12 cellular contexts compared by ENCODE assay signal in genomic region chr1:214476958-214477870, GRCh38.
DNase-seq lines count a peak whose midpoint lies in the region; ATAC-seq and TF ChIP-seq lines count a peak whose summit lies in the region.
"Had no signal": no experiment of that assay in that cellular context is flagged by ENCODE, and none has a peak within 500 bp of the region (broad histone marks: within the 10 kb centered on the region; RNA-seq: fewer than 3 reads in every experiment).

No MANE protein-coding gene starts in this region.

- H3K36me3 Mint-ChIP-seq in endothelial cell (ENCODE audit: low read depth, unreplicated experiment) (peaks cover 2% of the 10 kb centered on the region), nephron progenitor cell (ENCODE audit: low read depth) (peaks cover 16% of the 10 kb centered on the region)
- H3K36me3 Mint-ChIP-seq: brain had no signal

- ATAC-seq in HG03354 (IDR thresholded peaks at IDR 0.05; ENCODE audit: poor library complexity, severe bottlenecking, unreplicated experiment), result no peak
- ATAC-seq in gastroesophageal sphincter, result no peak
- ATAC-seq in GM19023 (IDR thresholded peaks at IDR 0.05; ENCODE audit: unreplicated experiment), result no peak
- ATAC-seq: stimulated activated naive CD8-positive, alpha-beta T cell treated with anti-CD3 and anti-CD28 coated beads, Interleukin-15, amount 100 ng/mL, for 72 hours had no signal

- H3K27ac Mint-ChIP-seq in endothelial cell (ENCODE audit: unreplicated experiment) (peak overlapping the region; percentile 40), nephron progenitor cell (peak overlapping the region; percentile 92)
- H3K27ac Mint-ChIP-seq: brain; stimulated activated naive CD8-positive, alpha-beta T cell treated with anti-CD3 and anti-CD28 coated beads, Interleukin-15, amount 100 ng/mL, for 72 hours had no signal

- H3K27ac ChIP-seq in HUES6 (ENCODE audit: low read depth, low read length) (peak overlapping the region; percentile 10; the same call in 1 of the 2 replicates), gastroesophageal sphincter (peak overlapping the region in 2 of 4 donors; percentile 11 to 14)
- H3K27ac ChIP-seq: PC-9, spleen had no signal

- H3K9ac ChIP-seq in HUES6 (ENCODE audit: low read length), result no peak overlapping the region

- no peak for TF ChIP-seq EP300 in gastroesophageal sphincter (IDR thresholded peaks at IDR 0.05)

- H3K4me3 Mint-ChIP-seq in endothelial cell (ENCODE audit: unreplicated experiment) (no peak overlapping the region), nephron progenitor cell (no peak overlapping the region)
- H3K4me3 Mint-ChIP-seq: brain; stimulated activated naive CD8-positive, alpha-beta T cell treated with anti-CD3 and anti-CD28 coated beads, Interleukin-15, amount 100 ng/mL, for 72 hours had no signal

- WGBS in gastroesophageal sphincter (ENCODE audit: low coverage in 1 of 2), 2 donors, result 61 to 73% methylated on average over 6 to 7 of the region's 7 CpGs

- H3K27me3 Mint-ChIP-seq in endothelial cell (ENCODE audit: unreplicated experiment) (no peaks in the 10 kb centered on the region), nephron progenitor cell (ENCODE audit: low read depth, poor library complexity) (no peaks in the 10 kb centered on the region)
- H3K27me3 Mint-ChIP-seq: brain had no signal

- H3K27me3 ChIP-seq in HUES6 (ENCODE audit: control insufficient read depth, insufficient read depth, low read length), result no peaks in the 10 kb centered on the region
- H3K27me3 ChIP-seq in gastroesophageal sphincter, result no peaks in the 10 kb centered on the region
- H3K27me3 ChIP-seq: spleen had no signal

- TF ChIP-seq POLR2A in gastroesophageal sphincter (IDR thresholded peaks at IDR 0.05), result no peak

- H3K4me1 ChIP-seq in HUES6 (ENCODE audit: control insufficient read depth, insufficient read depth, low read length), result peaks cover 56% of the 10 kb centered on the region
- peaks cover 2 to 64% (median 7%) of the 10 kb centered on the region in 3 donors for H3K4me1 ChIP-seq in gastroesophageal sphincter
- H3K4me1 ChIP-seq: spleen had no signal

- no peaks in the 10 kb centered on the region for H3K9me3 ChIP-seq in HUES6 (ENCODE audit: control insufficient read depth, insufficient read depth, low read depth, low read length)
- H3K9me3 ChIP-seq in gastroesophageal sphincter, result no peaks in the 10 kb centered on the region
- H3K9me3 ChIP-seq: spleen had no signal

- H3K4me1 Mint-ChIP-seq in endothelial cell (ENCODE audit: unreplicated experiment) (peaks cover 33% of the 10 kb centered on the region), nephron progenitor cell (peaks cover 38% of the 10 kb centered on the region)
- H3K4me1 Mint-ChIP-seq: stimulated activated naive CD8-positive, alpha-beta T cell treated with anti-CD3 and anti-CD28 coated beads, Interleukin-15, amount 100 ng/mL, for 72 hours had no signal

- TF ChIP-seq CTCF in endothelial cell (IDR thresholded peaks at IDR 0.05; ENCODE audit: unreplicated experiment), result no peak
- TF ChIP-seq CTCF in nephron progenitor cell (IDR thresholded peaks at IDR 0.05), result no peak
- TF ChIP-seq CTCF in gastroesophageal sphincter (IDR thresholded peaks at IDR 0.05), result no peak

- H3K4me3 ChIP-seq in HUES6 (ENCODE audit: low read depth, low read length) (no peak overlapping the region), gastroesophageal sphincter (no peak overlapping the region)
- H3K4me3 ChIP-seq: PC-9, spleen had no signal

- peak; percentile 88 for DNase-seq in AG20443 (ENCODE audit: low spot score)
- DNase-seq in endothelial cell (ENCODE audit: low spot score), result no peak
- DNase-seq in nephron progenitor cell, result no peak
- no peak for DNase-seq in GM19238 (ENCODE audit: insufficient read length, low spot score)
- DNase-seq: spleen; stimulated activated naive CD8-positive, alpha-beta T cell treated with anti-CD3 and anti-CD28 coated beads, Interleukin-15, amount 100 ng/mL, for 72 hours had no signal

- no peaks in the 10 kb centered on the region for H3K36me3 ChIP-seq in HUES6 (ENCODE audit: control insufficient read depth, insufficient read depth, low read length)
- H3K36me3 ChIP-seq in gastroesophageal sphincter, result no peaks in the 10 kb centered on the region
- H3K36me3 ChIP-seq: spleen had no signal

- H3K9me3 Mint-ChIP-seq in endothelial cell (ENCODE audit: unreplicated experiment), result no peaks in the 10 kb centered on the region
- H3K9me3 Mint-ChIP-seq in nephron progenitor cell, result peaks cover 2% of the 10 kb centered on the region
- H3K9me3 Mint-ChIP-seq: brain had no signal
